In the genomic region with DNA sequence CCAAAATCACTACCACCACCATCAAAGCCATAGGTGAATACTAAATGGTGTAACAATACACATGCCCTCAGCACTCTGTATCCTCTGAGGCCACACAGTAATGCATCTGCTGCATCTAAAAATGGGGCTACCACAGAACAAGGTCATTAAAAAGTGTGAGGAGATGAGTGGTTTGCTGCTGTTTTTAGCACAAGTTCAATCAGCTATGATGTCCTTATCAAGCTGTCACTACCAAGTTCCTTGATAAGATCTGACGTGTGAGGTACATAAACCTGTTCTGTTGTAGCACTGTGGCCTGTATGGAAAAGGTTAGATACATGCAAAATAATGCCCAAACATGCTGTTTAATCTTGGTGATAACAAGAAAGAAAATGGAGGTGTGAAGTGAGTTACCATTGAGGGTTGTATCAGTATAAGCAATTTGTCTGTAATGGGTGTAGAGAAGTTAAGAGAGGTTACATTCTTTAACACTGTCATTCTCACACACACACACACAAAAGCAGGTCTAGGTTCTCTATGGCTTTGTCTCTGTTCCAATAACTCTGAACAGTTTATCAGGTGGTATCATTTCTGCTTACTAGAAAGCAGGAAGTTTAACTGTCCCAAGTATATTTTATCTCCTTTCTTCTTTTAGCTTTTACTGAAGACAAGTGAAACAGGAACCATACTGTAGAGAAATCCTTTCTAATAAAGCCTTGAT, we compare ENCODE assay signal across 9 cellular contexts.
DNase-seq lines count a peak whose midpoint lies in the region; ATAC-seq lines count a peak whose summit lies in the region.
"Had no signal": no experiment of that assay in that cellular context is flagged by ENCODE, and none has a peak within 500 bp of the region (broad histone marks: within the 10 kb centered on the region; RNA-seq: fewer than 3 reads in every experiment).

No MANE protein-coding gene starts in this region.

- H3K27me3 ChIP-seq in mesendoderm (ENCODE audit: insufficient read depth, low read length, poor library complexity) = no peaks in the 10 kb centered on the region
- H3K27me3 ChIP-seq: spleen had no signal

- no peak overlapping the region for H2AK5ac ChIP-seq in mesendoderm (ENCODE audit: low read length)

- no peak overlapping the region for H3K9ac ChIP-seq in mesendoderm (ENCODE audit: low read length)

- H4K5ac ChIP-seq in mesendoderm (ENCODE audit: low read length) = no peak overlapping the region

- H3K36me3 ChIP-seq in mesendoderm (ENCODE audit: control insufficient read depth, insufficient read depth, low read length) = no peaks in the 10 kb centered on the region

- H2BK15ac ChIP-seq in mesendoderm (replicated peaks; ENCODE audit: low read depth) = no peak overlapping the region

- H3K23ac ChIP-seq in mesendoderm (ENCODE audit: low read length) = no peak overlapping the region

- no peak overlapping the region for H3K18ac ChIP-seq in mesendoderm (ENCODE audit: low read length)

- no CpG with 5 or more reads among the region's 1 CpG for WGBS in mesendoderm (ENCODE audit: extremely low coverage, insufficient coverage, low lambda C conversion rate)

- no peak overlapping the region for H3K27ac ChIP-seq in mesendoderm (ENCODE audit: low read depth, low read length)

- no peaks in the 10 kb centered on the region for H3K79me2 ChIP-seq in mesendoderm (ENCODE audit: control insufficient read depth, insufficient read depth, low read length)

- peaks cover 6% of the 10 kb centered on the region for H3K4me1 ChIP-seq in mesendoderm (ENCODE audit: control insufficient read depth, low read depth, low read length)

- no peak overlapping the region for H3K4ac ChIP-seq in mesendoderm (ENCODE audit: low read depth, low read length)

- H3K4me2 ChIP-seq in mesendoderm (ENCODE audit: low read length) = no peak overlapping the region

- H2BK5ac ChIP-seq in mesendoderm (ENCODE audit: low read length) = no peak overlapping the region

- H2BK120ac ChIP-seq in mesendoderm (ENCODE audit: low read depth, low read length) = no peak overlapping the region

- H3K56ac ChIP-seq in mesendoderm (ENCODE audit: low read length) = no peak overlapping the region

- DNase-seq in NAMALWA (ENCODE audit: low spot score) = peak; percentile 15
- peak; percentile 86 for DNase-seq in mesendoderm
- no peak for DNase-seq in DMS53 treated with DMSO at 0.1 percent for 48 hours (lab: John Stamatoyannopoulos, UW; ENCODE audit: unreplicated experiment)
- no peak for DNase-seq in cortex of kidney (lab: John Stamatoyannopoulos, UW)
- DNase-seq in NCI-H510A treated with DMSO at 0.1 percent for 48 hours (lab: John Stamatoyannopoulos, UW) = no peak
- DNase-seq: foreskin melanocyte, spleen had no signal

- ATAC-seq in GM18511 (IDR thresholded peaks at IDR 0.05; ENCODE audit: unreplicated experiment) (peak; percentile 65), GM21723 (IDR thresholded peaks at IDR 0.05; ENCODE audit: unreplicated experiment) (peak; percentile 51)

- no peak overlapping the region for H4K8ac ChIP-seq in mesendoderm (ENCODE audit: low read depth, low read length)

- no peaks in the 10 kb centered on the region for H3K79me1 ChIP-seq in mesendoderm (ENCODE audit: low read length)

- no peak overlapping the region for H3K4me3 ChIP-seq in mesendoderm (ENCODE audit: low read length)
- H3K4me3 ChIP-seq: spleen had no signal

Comparison
In these comparisons a context has a peak if more than half of its experiments do, and no peak if none do; other contexts are left out.
1. DNase-seq: peak in NAMALWA (single experiment) and mesendoderm (single experiment); none in DMS53 treated with DMSO at 0.1 percent for 48 hours (single experiment), cortex of kidney (single experiment) and NCI-H510A treated with DMSO at 0.1 percent for 48 hours (single experiment).